Comparison of ENCODE assay signal across 1 cellular context in genomic region chr2:20624884-20625485, GRCh38.
A peak's percentile ranks its signal among the peaks of the same experiment; 100 is the strongest.
TF ChIP-seq lines count a peak whose summit lies in the region.

No MANE protein-coding gene starts in this region.

TF ChIP-seq in HepG2, 621 proteins besides CTCF, POLR2A, EP300 and RAD21:
- no peak for TF ChIP-seq DNMT3B (CRISPR knock-in tag; conservative IDR thresholded peaks at IDR 0.05)
- no peak for TF ChIP-seq ZBTB33 (CRISPR knock-in tag; IDR thresholded peaks at IDR 0.05)
- no peak for TF ChIP-seq MBD4 (IDR thresholded peaks at IDR 0.05; ENCODE audit: borderline replicate concordance, low read length)
- peak; percentile 44 for TF ChIP-seq ZNF687 (CRISPR knock-in tag; IDR thresholded peaks at IDR 0.05)
- TF ChIP-seq MLXIP (CRISPR knock-in tag; IDR thresholded peaks at IDR 0.05; ENCODE audit: borderline replicate concordance): no peak
- TF ChIP-seq ZNF451 (CRISPR knock-in tag; IDR thresholded peaks at IDR 0.05): 0 out of 2 replicates have a peak, but pooled peaks have one; percentile 49
- TF ChIP-seq ZFP91 (CRISPR knock-in tag; IDR thresholded peaks at IDR 0.05; ENCODE audit: borderline replicate concordance): peak; percentile 40; the same call in 1 of the 2 replicates
- no peak for TF ChIP-seq POLR2G (IDR thresholded peaks at IDR 0.05; ENCODE audit: low read depth, low read length)
